ENCODE assay signal across 8 cellular contexts in genomic region chr2:96527052-96527964, GRCh38. TPM values are rescaled to one million over a fixed set of nuclear protein-coding genes. Genes with fewer than 3 reads are reported as not detected.
DNase-seq lines count a peak whose midpoint lies in the region; ATAC-seq and TF ChIP-seq lines count a peak whose summit lies in the region.

No MANE protein-coding gene starts in this region.

- H3K4me1 ChIP-seq in CD8-positive, alpha-beta memory T cell (ENCODE audit: insufficient read depth, low read length): peaks cover 57% of the 10 kb centered on the region
- H3K4me1 ChIP-seq in osteoblast (ENCODE audit: insufficient read depth, low read length) (peaks cover 43% of the 10 kb centered on the region), urinary bladder (ENCODE audit: insufficient read depth) (no peaks in the 10 kb centered on the region)

- peak overlapping the region; percentile 85 for H3K4me2 ChIP-seq in osteoblast (ENCODE audit: insufficient read depth, low read length)

- TF ChIP-seq CTCF in epithelial cell of esophagus (IDR thresholded peaks at IDR 0.05; ENCODE audit: insufficient read depth, low read depth, low read length, missing control alignments): no peak
- peak; percentile 23 for TF ChIP-seq CTCF in osteoblast (IDR thresholded peaks at IDR 0.05; ENCODE audit: extremely low read depth, low read depth, low read length)

- peak overlapping the region; percentile 60 for H3K4me3 ChIP-seq in CD8-positive, alpha-beta memory T cell (ENCODE audit: low read length)
- peak overlapping the region; percentile 31 for H3K4me3 ChIP-seq in epithelial cell of esophagus (ENCODE audit: low read length)
- H3K4me3 ChIP-seq in osteoblast (ENCODE audit: insufficient read depth, low read length): peak overlapping the region; percentile 74
- peak overlapping the region; percentile 41 for H3K4me3 ChIP-seq in urinary bladder (ENCODE audit: low read depth, low read length)

- no peaks in the 10 kb centered on the region for H3K9me3 Mint-ChIP-seq in CD8-positive, alpha-beta memory T cell

- DNase-seq in CD8-positive, alpha-beta memory T cell: peak; percentile 45 to 70 (median 49)
- peak; percentile 54 for DNase-seq in activated CD4-positive, alpha-beta T cell treated with anti-CD3 and anti-CD28 coated beads, Interleukin-2, amount 50 U/mL, for 4 hours
- DNase-seq in epithelial cell of esophagus (ENCODE audit: low read depth) (no peak), osteoblast (ENCODE audit: insufficient read length, low spot score, missing footprints) (peak; percentile 93), SKM-1 treated with dmso at 0.1 percent for 144 hours (lab: John Stamatoyannopoulos, UW; ENCODE audit: unreplicated experiment) (no peak)

- H3K27me3 ChIP-seq in CD8-positive, alpha-beta memory T cell (ENCODE audit: insufficient read depth, low read length, poor library complexity, severe bottlenecking): no peaks in the 10 kb centered on the region
- peaks cover 16% of the 10 kb centered on the region for H3K27me3 ChIP-seq in osteoblast (ENCODE audit: insufficient read depth, low read length)

- 9% methylated on average over 60 of the region's 60 CpGs for WGBS in urinary bladder

- CTCF ChIA-PET in CD8-positive, alpha-beta memory T cell (lab: Charles Lee): interaction anchor here (0.8 to 12.4 kb wide), 11 partner anchors 8 to 535 kb away, joined by 3 to 117 read pairs (median 4); partner anchors contain the start of gene ARID5A

- peak overlapping the region; percentile 95 for H2AFZ ChIP-seq in osteoblast (ENCODE audit: low read length)

- H3K36me3 ChIP-seq in CD8-positive, alpha-beta memory T cell (ENCODE audit: insufficient read depth, low read length): no peaks in the 10 kb centered on the region
- H3K36me3 ChIP-seq in osteoblast (ENCODE audit: insufficient read depth, low read length): no peaks in the 10 kb centered on the region
- H3K36me3 ChIP-seq in urinary bladder (ENCODE audit: insufficient read depth): no peaks in the 10 kb centered on the region

- H3K4me3 Mint-ChIP-seq in CD8-positive, alpha-beta memory T cell: peak overlapping the region; percentile 39 to 90 (median 79)

- peaks cover 44 to 80% (median 58%) of the 10 kb centered on the region in 3 donors for H3K4me1 Mint-ChIP-seq in CD8-positive, alpha-beta memory T cell

- POLR2A ChIA-PET in CD8-positive, alpha-beta memory T cell (lab: Charles Lee): interaction anchor here (0.6 to 4.1 kb wide), 4 partner anchors 11 to 360 kb away, joined by 3 to 71 read pairs (median 4); partner anchors contain the start of genes ARID5A and CNNM3

- ATAC-seq in HG02759 (IDR thresholded peaks at IDR 0.05; ENCODE audit: unreplicated experiment) (peak; percentile 47), GM21381 (IDR thresholded peaks at IDR 0.05; ENCODE audit: unreplicated experiment) (no peak)

- peak overlapping the region; percentile 5 to 90 (median 84) for H3K27ac Mint-ChIP-seq in CD8-positive, alpha-beta memory T cell

- H3K79me2 ChIP-seq in osteoblast (ENCODE audit: insufficient read depth, low read length): no peaks in the 10 kb centered on the region

- H4K20me1 ChIP-seq in osteoblast (ENCODE audit: insufficient read depth, low read length): no peaks in the 10 kb centered on the region

- peaks cover 0 to 1% of the 10 kb centered on the region in 2 donors for H3K27me3 Mint-ChIP-seq in CD8-positive, alpha-beta memory T cell

- H3K9me3 ChIP-seq in CD8-positive, alpha-beta memory T cell (ENCODE audit: low read length): no peaks in the 10 kb centered on the region
- H3K9me3 ChIP-seq in osteoblast (ENCODE audit: low read depth, low read length): no peaks in the 10 kb centered on the region

- no peaks in the 10 kb centered on the region for H3K36me3 Mint-ChIP-seq in CD8-positive, alpha-beta memory T cell

- peak overlapping the region; percentile 39 for H3K27ac ChIP-seq in CD8-positive, alpha-beta memory T cell (ENCODE audit: low read depth, low read length)
- peak overlapping the region; percentile 81 for H3K27ac ChIP-seq in osteoblast (ENCODE audit: low read depth, low read length)
- peak overlapping the region; percentile 55 for H3K27ac ChIP-seq in urinary bladder (ENCODE audit: low read depth)

RNA-seq across cellular contexts. Expression of gene ARID5A, which starts 9.2 kb away (rescaled TPM):
- total RNA-seq in CD8-positive, alpha-beta memory T cell: 100 to 1,000 TPM; 146 to 147 TPM
- polyA plus RNA-seq in CD8-positive, alpha-beta memory T cell: 84.0 TPM
- total RNA-seq in osteoblast (7.6 and 9.7 TPM in 2 replicates), urinary bladder (10.7 TPM)
- 50.8 TPM for polyA plus RNA-seq in urinary bladder

RNA-seq across cellular contexts. Expression of gene NEURL3, which starts 22.2 kb away (rescaled TPM):
- under 1 TPM in 1 of 2 experiments, not detected in 1; 0.22 TPM for total RNA-seq in CD8-positive, alpha-beta memory T cell
- polyA plus RNA-seq in CD8-positive, alpha-beta memory T cell: not detected
- total RNA-seq in osteoblast (0.29 TPM in 1 of 2 replicates, not detected in the other), urinary bladder (not detected)
- 0.04 TPM for polyA plus RNA-seq in urinary bladder

Comparison
In these comparisons a context has a peak if more than half of its experiments do, and no peak if none do; other contexts are left out.
1. DNase-seq: peak in CD8-positive, alpha-beta memory T cell (5 of 5), activated CD4-positive, alpha-beta T cell treated with anti-CD3 and anti-CD28 coated beads, Interleukin-2, amount 50 U/mL, for 4 hours (2 of 2) and osteoblast (single experiment); none in epithelial cell of esophagus (single experiment) and SKM-1 treated with dmso at 0.1 percent for 144 hours (single experiment).
2. RNA of gene ARID5A, which starts 9.2 kb away (total RNA-seq): 146 to 147 TPM in CD8-positive, alpha-beta memory T cell; 10.7 TPM in urinary bladder (single experiment) and 7.6 to 9.7 TPM in osteoblast; every median in the first group is over 10 times any median in the second.
3. Peak in every context shown above with its lines, with median percentiles within 50 percentile points of each other: H3K27ac ChIP-seq and H3K4me3 ChIP-seq.